In the genomic region with DNA sequence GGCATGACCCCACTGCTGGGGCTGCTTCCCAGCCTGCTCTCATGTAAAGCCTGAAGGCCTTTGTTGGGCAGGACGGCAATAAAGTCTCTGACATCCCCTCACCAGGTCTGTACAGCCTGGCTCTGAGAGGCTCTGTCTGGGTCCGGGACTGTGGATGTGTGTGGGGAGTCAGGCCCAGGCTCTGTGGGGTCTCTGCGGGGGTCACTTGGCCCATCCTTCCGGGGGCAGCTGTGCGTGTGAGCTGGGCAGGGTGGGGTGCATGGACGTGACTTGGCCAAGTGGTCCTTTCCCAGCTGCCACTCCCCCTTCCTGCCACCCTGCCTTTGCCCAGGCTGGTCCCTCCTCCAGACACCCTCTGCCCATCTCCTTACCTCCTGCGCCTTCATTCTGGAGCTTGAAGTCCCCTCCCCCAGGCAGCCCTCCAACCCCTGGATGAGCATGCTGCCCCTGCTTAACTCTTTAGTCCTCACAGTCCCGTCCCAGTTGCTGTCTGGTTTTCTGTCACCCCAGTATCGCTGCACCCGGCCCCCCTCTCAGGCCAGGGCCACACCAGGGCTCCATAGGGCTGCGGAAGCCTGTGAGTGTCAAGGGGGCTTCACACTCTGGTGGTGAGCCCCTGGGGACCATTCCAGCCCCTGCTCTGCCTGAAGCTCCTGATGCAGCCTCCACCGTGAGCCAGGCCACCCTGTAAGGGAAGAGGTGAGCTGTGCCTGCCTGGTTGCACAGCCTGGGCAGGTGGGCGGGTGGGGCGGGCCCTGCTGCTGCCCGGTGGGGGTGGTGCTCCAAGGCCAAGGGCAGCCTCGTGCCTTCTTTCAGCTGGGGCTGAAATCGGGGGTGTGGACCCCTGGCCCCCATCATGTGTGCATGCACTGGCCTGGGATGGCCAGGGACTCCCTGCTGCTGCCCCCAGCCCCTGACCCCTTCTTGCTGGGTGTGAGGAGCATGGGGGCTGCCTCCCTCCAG, we compare ENCODE assay signal across 1 cellular context.
TF ChIP-seq lines count a peak whose summit lies in the region.

No MANE protein-coding gene starts in this region.

TF ChIP-seq in H1, 55 proteins besides CTCF, POLR2A, EP300 and RAD21:
- TF ChIP-seq ASH2L (IDR thresholded peaks at IDR 0.05; ENCODE audit: low read length) (no peak), SIX5 (IDR thresholded peaks at IDR 0.05; ENCODE audit: low read depth, low read length) (no peak), SIN3A (conservative IDR thresholded peaks at IDR 0.05 in 1 of 2, IDR thresholded peaks at IDR 0.05 in 1 of 2; ENCODE audit: low read depth in 1 of 2, low read length in 2 of 2) (no peak), PHF8 (conservative IDR thresholded peaks at IDR 0.05; ENCODE audit: low read depth, low read length) (no peak), RNF2 (IDR thresholded peaks at IDR 0.05; ENCODE audit: borderline replicate concordance, low read depth, low read length, missing control alignments, poor library complexity, severe bottlenecking) (no peak), TAF1 (IDR thresholded peaks at IDR 0.05; ENCODE audit: low read depth, low read length) (no peak), CEBPB (IDR thresholded peaks at IDR 0.05; ENCODE audit: low read depth, low read length) (no peak)
